ENCODE assay signal across 8 cellular contexts in the genomic region with DNA sequence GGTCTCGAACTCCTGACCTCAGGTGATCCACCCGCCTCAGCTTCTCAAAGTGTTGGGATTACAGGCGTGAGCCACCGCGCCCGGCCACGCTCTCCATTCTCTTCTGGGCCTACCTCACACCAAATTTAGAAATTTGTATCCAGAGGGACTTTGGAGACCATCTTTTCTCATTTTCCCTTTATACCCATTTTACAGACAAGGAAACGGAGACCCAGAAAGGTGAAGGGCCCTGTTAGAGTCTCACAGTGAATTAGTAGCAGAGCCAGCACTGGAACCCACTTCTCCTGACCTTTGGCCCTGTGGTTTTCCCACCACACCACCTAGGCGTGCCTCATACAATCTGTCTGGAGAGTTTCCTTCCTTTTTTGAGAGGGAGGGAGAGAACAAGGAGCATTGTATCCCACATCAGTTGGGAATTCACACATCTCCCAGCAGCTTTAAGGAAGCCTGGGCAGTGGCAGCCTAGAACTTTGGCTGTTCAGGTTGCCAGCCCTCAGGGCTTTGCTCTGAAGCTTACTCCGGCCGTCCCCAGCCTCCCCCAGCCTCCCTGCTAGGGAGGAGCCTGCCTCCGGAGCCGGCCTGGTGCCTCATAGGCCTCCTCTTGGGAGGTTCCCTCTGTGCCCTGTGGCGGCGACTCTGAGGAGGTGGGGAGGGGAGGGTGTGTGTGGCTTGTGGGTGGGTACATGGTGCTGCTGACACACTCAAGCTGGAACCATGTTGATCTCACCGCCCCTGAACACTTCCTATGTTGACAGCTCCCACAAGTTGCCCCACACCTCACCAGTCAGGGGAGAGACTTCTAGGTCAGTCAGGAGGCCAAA. TPM values are rescaled to one million over a fixed set of nuclear protein-coding genes. Genes with fewer than 3 reads are reported as not detected.
DNase-seq lines count a peak whose midpoint lies in the region; ATAC-seq, FAIRE-seq and TF ChIP-seq lines count a peak whose summit lies in the region.
"Had no signal": no experiment of that assay in that cellular context is flagged by ENCODE, and none has a peak within 500 bp of the region (broad histone marks: within the 10 kb centered on the region; RNA-seq: fewer than 3 reads in every experiment).

No MANE protein-coding gene starts in this region.

- peaks cover 48 to 78% of the 10 kb centered on the region in 2 donors for H3K4me1 ChIP-seq in thoracic aorta (ENCODE audit: control insufficient read depth in 1 of 2, low read depth in 2 of 2)

- peak; percentile 90 for FAIRE-seq in RCC 7860 (lab: Jason Lieb, UNC)

- ATAC-seq in thoracic aorta (ENCODE audit: insufficient number of reproducible peaks, low FRiP score, low read depth): no peak

- H3K36me3 ChIP-seq in thoracic aorta: peaks cover 78% of the 10 kb centered on the region

- TF ChIP-seq CTCF in thoracic aorta (IDR thresholded peaks at IDR 0.05): no peak

- H3K27ac ChIP-seq in thoracic aorta: peak overlapping the region; percentile 36 to 66
- H3K27ac ChIP-seq: KMS-11 had no signal

- no peaks in the 10 kb centered on the region for H3K27me3 ChIP-seq in thoracic aorta (replicated peaks; ENCODE audit: insufficient read depth)

- H3K4me3 ChIP-seq in thoracic aorta: peak overlapping the region; percentile 15

- DNase-seq in RCC 7860 (ENCODE audit: low spot score) (peak; percentile 93), kidney tubule cell (ENCODE audit: low spot score) (peak; percentile 79), thoracic aorta (ENCODE audit: low spot score) (no peak), GM19240 (ENCODE audit: insufficient read length, low spot score) (no peak), NCI-H345 treated with DMSO at 0.1 percent for 48 hours (lab: John Stamatoyannopoulos, UW; ENCODE audit: unreplicated experiment) (no peak), hippocampal formation (lab: John Stamatoyannopoulos, UW) (no peak)
- DNase-seq in activated gamma-delta T cell treated with anti-CD3 and anti-CD28 coated beads, Interleukin-2, amount 50 U/mL, for 16 hours (ENCODE audit: low read depth): peak; percentile 65

- no peaks in the 10 kb centered on the region for H3K9me3 ChIP-seq in thoracic aorta

RNA-seq across cellular contexts. Expression of a gene that starts 13.8 kb away (rescaled TPM):
- 100 to 1,000 TPM; 188 to 311 TPM for total RNA-seq in thoracic aorta

Comparison
In these comparisons a context has a peak if more than half of its experiments do, and no peak if none do; other contexts are left out.
1. DNase-seq: peak in RCC 7860 (single experiment), activated gamma-delta T cell treated with anti-CD3 and anti-CD28 coated beads, Interleukin-2, amount 50 U/mL, for 16 hours (single experiment) and kidney tubule cell (single experiment); none in thoracic aorta (single experiment), GM19240 (single experiment), NCI-H345 treated with DMSO at 0.1 percent for 48 hours (single experiment) and hippocampal formation (0 of 2).